8 cellular contexts compared by ENCODE assay signal in the genomic region with DNA sequence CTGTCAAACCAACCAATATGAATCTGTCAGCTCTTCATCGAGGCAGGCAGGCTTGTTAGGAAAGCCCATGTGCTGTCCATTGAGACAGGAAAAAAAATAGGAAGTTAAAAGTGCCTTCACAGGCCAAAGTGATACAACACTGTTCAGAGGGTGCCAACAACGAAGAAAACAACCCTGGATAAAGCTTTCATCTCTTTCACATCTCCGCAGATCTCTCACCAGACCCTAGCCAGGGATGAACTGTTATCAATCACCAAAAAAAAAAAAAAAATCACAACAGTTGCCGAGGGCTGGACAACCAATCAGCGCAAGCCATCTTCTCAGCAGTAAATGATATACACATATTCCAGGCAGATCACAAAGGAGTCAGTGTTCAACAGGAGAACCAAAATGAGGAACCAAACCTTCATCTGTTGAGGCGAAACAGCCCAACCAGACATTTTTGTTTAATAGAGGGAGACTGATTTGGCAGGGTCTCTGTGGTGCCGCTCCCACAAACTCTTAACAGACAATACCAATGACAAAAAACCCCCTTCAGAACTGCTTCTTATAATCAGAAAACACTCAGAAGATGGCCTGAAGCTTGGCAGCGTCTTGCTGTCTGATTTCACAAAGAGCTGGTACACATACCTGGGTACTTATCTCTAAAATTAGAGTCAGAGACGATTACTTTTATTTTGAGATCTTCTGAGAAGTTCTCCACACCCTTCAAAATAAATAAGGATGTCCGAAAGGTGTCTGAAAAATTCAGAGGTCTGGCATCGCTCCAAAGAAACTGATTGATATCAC. TPM values are rescaled to one million over a fixed set of nuclear protein-coding genes. Genes with fewer than 3 reads are reported as not detected.
DNase-seq lines count a peak whose midpoint lies in the region; ATAC-seq and TF ChIP-seq lines count a peak whose summit lies in the region.

No MANE protein-coding gene starts in this region.

- no peaks in the 10 kb centered on the region for H3K27me3 ChIP-seq in endodermal cell (ENCODE audit: control insufficient read depth, insufficient read depth, low read length, poor library complexity, severe bottlenecking)
- H3K27me3 ChIP-seq in gastrocnemius medialis: no peaks in the 10 kb centered on the region

- H3K36me3 Mint-ChIP-seq in endodermal cell (ENCODE audit: low read depth): no peaks in the 10 kb centered on the region

- WGBS in endodermal cell (ENCODE audit: insufficient coverage in 1 of 2, insufficient read length in 1 of 2), 2 experiments: 93 to 97% methylated on average over 7 to 11 of the region's 11 CpGs

- DNase-seq in NCI-H2227 (lab: John Stamatoyannopoulos, UW; ENCODE audit: unreplicated experiment): peak; percentile 47
- no peak for DNase-seq in NCI-H2227 treated with DMSO at 0.1 percent for 48 hours (lab: John Stamatoyannopoulos, UW)
- peak; percentile 58 for DNase-seq in OCI-M1 (lab: John Stamatoyannopoulos, UW)
- DNase-seq in endodermal cell: no peak
- DNase-seq in gastrocnemius medialis: no peak
- no peak for DNase-seq in glomerular visceral epithelial cell (ENCODE audit: extremely low spot score)
- no peak for DNase-seq in cerebellar cortex (ENCODE audit: low spot score)

- H3K36me3 ChIP-seq in endodermal cell (ENCODE audit: control insufficient read depth, insufficient read depth, low read length) (no peaks in the 10 kb centered on the region), gastrocnemius medialis (no peaks in the 10 kb centered on the region)

- in situ Hi-C loops in gastrocnemius medialis (cut with MboI; ENCODE audit: low sequenced_read_pairs in 4 of 4): loop anchor here in 2 of 4 donors (5.0 kb wide), 2 partner anchors 33 to 38 kb away; no protein-coding TSS in a partner anchor

- TF ChIP-seq CTCF in endodermal cell (conservative IDR thresholded peaks at IDR 0.05) (no peak), gastrocnemius medialis (IDR thresholded peaks at IDR 0.05 in 4 of 5, conservative IDR thresholded peaks at IDR 0.05 in 1 of 5) (no peak)

- peaks cover 32% of the 10 kb centered on the region for H3K4me1 Mint-ChIP-seq in endodermal cell

- no peak overlapping the region for H3K9ac ChIP-seq in endodermal cell (ENCODE audit: extremely low read depth, low read length, poor library complexity, severe bottlenecking)

- H3K27ac ChIP-seq in endodermal cell (ENCODE audit: low read depth, low read length) (no peak overlapping the region), gastrocnemius medialis (peak overlapping the region; percentile 88 to 98 (median 94))

- no peak overlapping the region for H3K27ac Mint-ChIP-seq in endodermal cell

- peak overlapping the region; percentile 87 for H3K4me3 ChIP-seq in endodermal cell (ENCODE audit: low read length)
- peak overlapping the region; percentile 68 to 75 (median 73) for H3K4me3 ChIP-seq in gastrocnemius medialis

- H3K27me3 Mint-ChIP-seq in endodermal cell (ENCODE audit: insufficient read depth): peaks cover 9% of the 10 kb centered on the region

- ATAC-seq in gastrocnemius medialis: no peak
- no peak for ATAC-seq in HG03175 (IDR thresholded peaks at IDR 0.05; ENCODE audit: unreplicated experiment)

- H3K9me3 ChIP-seq in endodermal cell (ENCODE audit: control insufficient read depth, low read length) (no peaks in the 10 kb centered on the region), gastrocnemius medialis (no peaks in the 10 kb centered on the region)

- intact Hi-C loops in gastrocnemius medialis (cut with DNase I; ENCODE audit: low total_unique reads): loop anchor here (5.0 to 10.0 kb wide), 3 partner anchors 57 to 590 kb away; partner anchors contain the start of gene HEXIM2

- H3K4me3 Mint-ChIP-seq in endodermal cell: peak overlapping the region; percentile 73

- peak in 1 of 2 donors; percentile 13 for TF ChIP-seq POLR2A in gastrocnemius medialis (IDR thresholded peaks at IDR 0.05)

- no peaks in the 10 kb centered on the region for H3K9me3 Mint-ChIP-seq in endodermal cell

- peaks cover 3% of the 10 kb centered on the region for H3K4me1 ChIP-seq in endodermal cell (ENCODE audit: control insufficient read depth, insufficient read depth, low read length)
- H3K4me1 ChIP-seq in gastrocnemius medialis: peaks cover 61 to 69% of the 10 kb centered on the region in 2 donors

RNA-seq across cellular contexts. Expression of gene MAP3K14, which starts 1.9 kb away (rescaled TPM):
- total RNA-seq in endodermal cell: 1 to 10 TPM; 4.6 to 5.5 TPM
- 5.3 TPM for polyA plus RNA-seq in endodermal cell (2013, experiment 1 of 2)
- 4.0 TPM for polyA plus RNA-seq in endodermal cell (2013, experiment 2 of 2)
- 10 to 100 TPM; 18.0 to 62.8 (median 34.0) TPM for total RNA-seq in gastrocnemius medialis

RNA-seq across cellular contexts. Expression of gene SPATA32, which starts 53.1 kb away (rescaled TPM):
- total RNA-seq in endodermal cell: under 1 TPM in 1 of 2 donors, not detected in 1; 0.18 TPM
- polyA plus RNA-seq in endodermal cell (2013, experiment 1 of 2): not detected
- not detected for polyA plus RNA-seq in endodermal cell (2013, experiment 2 of 2)
- not detected for total RNA-seq in gastrocnemius medialis

Comparison
In these comparisons a context has a peak if more than half of its experiments do, and no peak if none do; other contexts are left out.
1. DNase-seq: peak in NCI-H2227 (single experiment) and OCI-M1 (single experiment); none in NCI-H2227 treated with DMSO at 0.1 percent for 48 hours (single experiment), endodermal cell (single experiment), gastrocnemius medialis (0 of 2), glomerular visceral epithelial cell (single experiment) and cerebellar cortex (single experiment).